In the genomic region with DNA sequence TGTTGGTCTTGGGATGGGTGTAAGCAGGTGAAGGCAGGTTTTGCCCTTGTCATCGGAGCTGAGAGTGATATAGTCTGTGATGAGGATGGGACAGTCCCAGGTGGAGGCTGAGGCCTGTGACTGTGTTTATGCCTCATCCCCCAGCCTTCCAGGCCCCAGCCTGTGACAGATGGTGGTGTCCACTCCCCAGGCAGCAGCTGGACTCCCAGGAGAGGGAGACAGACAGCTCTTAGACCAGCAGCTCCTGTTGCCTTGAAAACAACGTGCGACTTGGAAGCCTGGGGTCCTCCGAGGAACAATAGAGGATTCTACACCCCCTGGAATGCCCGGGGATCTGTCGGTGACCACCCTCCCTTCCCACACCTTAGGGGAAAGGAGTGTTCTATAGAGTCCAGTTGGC, we compare ENCODE assay signal across 17 cellular contexts.
A peak's percentile ranks its signal among the peaks of the same experiment; 100 is the strongest.
DNase-seq lines count a peak whose midpoint lies in the region; ATAC-seq and TF ChIP-seq lines count a peak whose summit lies in the region.
"Had no signal": no experiment of that assay in that cellular context is flagged by ENCODE, and none has a peak within 500 bp of the region (broad histone marks: within the 10 kb centered on the region; RNA-seq: fewer than 3 reads in every experiment).

No MANE protein-coding gene starts in this region.

- H3K36me3 ChIP-seq in mucosa of descending colon (ENCODE audit: low read depth) (no peaks in the 10 kb centered on the region), tibial nerve (no peaks in the 10 kb centered on the region)

- ATAC-seq in left ventricle myocardium superior: no peak
- ATAC-seq in mucosa of descending colon: no peak
- ATAC-seq: body of pancreas had no signal

- no peaks in the 10 kb centered on the region for H3K4me1 ChIP-seq in mucosa of descending colon (ENCODE audit: low read depth)
- no peaks in the 10 kb centered on the region for H3K4me1 ChIP-seq in tibial nerve

- H3K9me3 ChIP-seq in mucosa of descending colon (no peaks in the 10 kb centered on the region), tibial nerve (no peaks in the 10 kb centered on the region)
- H3K9me3 ChIP-seq: body of pancreas had no signal

- intact Hi-C loops in cardiac septum (cut with DNase I) (no loop called here), left ventricle myocardium superior (cut with micrococcal nuclease) (no loop called here), mucosa of descending colon (cut with DNase I, micrococcal nuclease) (no loop called here)

- peak overlapping the region; percentile 71 for H3K27ac ChIP-seq in VCaP
- H3K27ac ChIP-seq in tibial nerve: no peak overlapping the region
- H3K27ac ChIP-seq: body of pancreas, HL-60 had no signal

- H3K27me3 ChIP-seq in tibial nerve: peaks cover 0 to 28% of the 10 kb centered on the region in 2 donors

- TF ChIP-seq EP300 in tibial nerve (IDR thresholded peaks at IDR 0.05): no peak

- H3K4me3 ChIP-seq in mucosa of descending colon: no peak overlapping the region
- H3K4me3 ChIP-seq in tibial nerve: no peak overlapping the region
- H3K4me3 ChIP-seq: body of pancreas had no signal

- WGBS in tibial nerve, 2 donors: 86 to 94% methylated on average over 6 of the region's 6 CpGs

- DNase-seq in cardiac septum (ENCODE audit: low spot score): peak; percentile 50
- DNase-seq in left ventricle myocardium superior: no peak
- peak in 2 of 3 donors; percentile 4 to 10 for DNase-seq in mucosa of descending colon
- DNase-seq in tibial nerve (ENCODE audit: low spot score in 2 of 2): no peak
- no peak for DNase-seq in activated T-cell treated with anti-CD3 and anti-CD28 coated beads, Interleukin-2, amount 50 U/mL, for 48 hours
- DNase-seq in HUDEP-2 (lab: John Stamatoyannopoulos, UW; ENCODE audit: unreplicated experiment in 76 of 76): no peak
- DNase-seq in SW480 (ENCODE audit: low spot score): no peak
- DNase-seq: activated CD4-positive, alpha-beta T cell treated with anti-CD3 and anti-CD28 coated beads, Interleukin-2, amount 50 U/mL, for 1 hour; mammary epithelial cell; NCI-H2081 treated with DMSO at 0.1 percent for 48 hours; NCI-H446 treated with DMSO at 0.1 percent for 48 hours; stimulated activated CD4-positive, alpha-beta T cell treated with anti-CD3 and anti-CD28 coated beads, Interleukin-15, amount 100 ng/mL, for 24 hours; stimulated activated CD8-positive, alpha-beta memory T cell treated with anti-CD3 and anti-CD28 coated beads, Interleukin-4, amount 100 ng/mL, for 48 hours; T-helper 1 cell had no signal

- TF ChIP-seq CTCF in VCaP (conservative IDR thresholded peaks at IDR 0.05): no peak; the same call in none of the 2 replicates
- no peak for TF ChIP-seq CTCF in mucosa of descending colon (IDR thresholded peaks at IDR 0.05)
- TF ChIP-seq CTCF in tibial nerve (IDR thresholded peaks at IDR 0.05): no peak

- no peak for TF ChIP-seq POLR2A in tibial nerve (IDR thresholded peaks at IDR 0.05)

Comparison
In these comparisons a context has a peak if more than half of its experiments do, and no peak if none do; other contexts are left out.
1. DNase-seq: peak in cardiac septum (single experiment) and mucosa of descending colon (2 of 3); none in left ventricle myocardium superior (single experiment), tibial nerve (0 of 2), activated T-cell treated with anti-CD3 and anti-CD28 coated beads, Interleukin-2, amount 50 U/mL, for 48 hours (0 of 2), HUDEP-2 (0 of 76) and SW480 (single experiment).